In the genomic region with DNA sequence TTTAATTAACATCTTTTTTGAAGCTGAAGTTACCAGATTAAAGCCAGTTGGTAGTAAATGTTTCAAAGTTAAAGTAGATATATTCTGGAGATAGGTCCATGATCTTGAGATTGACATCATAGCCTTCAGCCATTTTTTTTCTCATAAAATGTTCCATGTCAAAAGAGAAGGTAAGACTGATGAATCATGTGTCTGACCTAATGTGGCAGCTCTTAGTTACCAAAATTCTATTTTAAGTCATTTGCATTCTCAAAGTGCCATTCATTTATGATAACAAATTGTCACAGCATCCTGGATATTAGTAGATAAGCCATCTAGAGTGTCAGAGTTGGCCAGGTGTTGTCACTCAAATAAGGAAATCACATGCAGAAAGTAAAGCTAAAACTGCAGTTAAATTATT, we compare ENCODE assay signal across 20 cellular contexts.
"Had no signal": no experiment of that assay in that cellular context is flagged by ENCODE, and none has a peak within 500 bp of the region (broad histone marks: within the 10 kb centered on the region; RNA-seq: fewer than 3 reads in every experiment).

No MANE protein-coding gene starts in this region.

- FAIRE-seq: urothelium cell line had no signal

- DNase-seq: colonic mucosa; effector memory CD8-positive, alpha-beta T cell; erythroblast; esophagus squamous epithelium; foreskin fibroblast; gastrocnemius medialis; head of caudate nucleus; kidney; mucosa of descending colon; naive B cell; stimulated activated CD4-positive, alpha-beta T cell treated with anti-CD3 and anti-CD28 coated beads, Interleukin-2, amount 100 ng/mL, for 24 hours; stimulated activated CD4-positive, alpha-beta T cell treated with anti-CD3 and anti-CD28 coated beads, Interleukin-4, amount 100 ng/mL, for 24 hours; stimulated activated naive CD4-positive, alpha-beta T cell treated with Interleukin-2 at 50 U/mL for 16 hours; stomach; thyroid gland had no signal

- H3K36me3 ChIP-seq: colonic mucosa, prostate gland had no signal

- H3K27ac ChIP-seq: colonic mucosa, esophagus squamous epithelium, gastrocnemius medialis, neutrophil, prostate gland, right atrium auricular region, stomach, thyroid gland had no signal

- H3K4me3 ChIP-seq: colonic mucosa, esophagus squamous epithelium, gastrocnemius medialis, lung, mucosa of descending colon, prostate gland, right atrium auricular region, stomach, thyroid gland had no signal

- H3K9me3 ChIP-seq: colonic mucosa, esophagus squamous epithelium, gastrocnemius medialis, mucosa of descending colon, neutrophil, prostate gland, right atrium auricular region, stomach, thyroid gland had no signal

- H3K4me1 ChIP-seq: colonic mucosa, esophagus squamous epithelium, gastrocnemius medialis, prostate gland, right atrium auricular region, stomach, thyroid gland had no signal

- H3K27me3 ChIP-seq: colonic mucosa, esophagus squamous epithelium, gastrocnemius medialis, neutrophil, right atrium auricular region, stomach, thyroid gland had no signal
